In genomic region chr14:74064883-74065282, GRCh38 we compare ENCODE assay signal across 17 cellular contexts. TPM values are rescaled to one million over a fixed set of nuclear protein-coding genes. Genes with fewer than 3 reads are reported as not detected.
DNase-seq lines count a peak whose midpoint lies in the region; ATAC-seq and TF ChIP-seq lines count a peak whose summit lies in the region.
"Had no signal": no experiment of that assay in that cellular context is flagged by ENCODE, and none has a peak within 500 bp of the region (broad histone marks: within the 10 kb centered on the region; RNA-seq: fewer than 3 reads in every experiment).

No MANE protein-coding gene starts in this region.

- H3K27me3 Mint-ChIP-seq in endodermal cell (ENCODE audit: insufficient read depth), result no peaks in the 10 kb centered on the region
- H3K27me3 Mint-ChIP-seq: CD4-positive, alpha-beta T cell had no signal

- H3K9ac ChIP-seq in GM23248 (no peak overlapping the region), endodermal cell (ENCODE audit: extremely low read depth, low read length, poor library complexity, severe bottlenecking) (no peak overlapping the region), skeletal muscle satellite cell (ENCODE audit: low read depth, low read length) (no peak overlapping the region)
- H3K9ac ChIP-seq: KMS-11 had no signal

- H3K9me3 Mint-ChIP-seq in endodermal cell, result no peaks in the 10 kb centered on the region
- H3K9me3 Mint-ChIP-seq: CD4-positive, alpha-beta T cell; HFFc6 had no signal

- peaks cover 60% of the 10 kb centered on the region for H3K36me3 Mint-ChIP-seq in endodermal cell (ENCODE audit: low read depth)

- H3F3A ChIP-seq in GM23248 (ENCODE audit: insufficient read depth), result peaks cover 50% of the 10 kb centered on the region

- DNase-seq in GM23248 (peak; percentile 9), NCI-H226 (peak; percentile 38), endodermal cell (no peak), NCI-H510A treated with DMSO at 0.1 percent for 48 hours (lab: John Stamatoyannopoulos, UW) (no peak)
- DNase-seq: BE2C; CD4-positive, alpha-beta T cell; HFFc6; MM.1S; NCI-H187; NCI-H69; RPMI8226 had no signal

- H3K9me3 ChIP-seq in GM23248 (ENCODE audit: low read depth) (no peaks in the 10 kb centered on the region), endodermal cell (ENCODE audit: control insufficient read depth, low read length) (no peaks in the 10 kb centered on the region), skeletal muscle satellite cell (replicated peaks; ENCODE audit: low read length) (no peaks in the 10 kb centered on the region)
- H3K9me3 ChIP-seq: BE2C had no signal

- no peak for TF ChIP-seq CTCF in endodermal cell (conservative IDR thresholded peaks at IDR 0.05)

- H3K27ac ChIP-seq in GM23248, result no peak overlapping the region
- H3K27ac ChIP-seq in endodermal cell (ENCODE audit: low read depth, low read length), result no peak overlapping the region
- H3K27ac ChIP-seq: KMS-11 had no signal

- H3K36me3 ChIP-seq in GM23248 (ENCODE audit: low read depth) (0 out of 2 replicates have a peak, but pooled peaks cover 4% of the 10 kb centered on the region), endodermal cell (ENCODE audit: control insufficient read depth, insufficient read depth, low read length) (peaks cover 48% of the 10 kb centered on the region), skeletal muscle satellite cell (ENCODE audit: insufficient read depth, low read length) (peaks cover 9% of the 10 kb centered on the region)
- H3K36me3 ChIP-seq: BE2C had no signal

- no peaks in the 10 kb centered on the region for H3K27me3 ChIP-seq in GM23248 (replicated peaks; ENCODE audit: insufficient read depth)
- H3K27me3 ChIP-seq in endodermal cell (ENCODE audit: control insufficient read depth, insufficient read depth, low read length, poor library complexity, severe bottlenecking), result no peaks in the 10 kb centered on the region
- no peaks in the 10 kb centered on the region for H3K27me3 ChIP-seq in skeletal muscle satellite cell (ENCODE audit: control insufficient read depth, insufficient read depth, low read length)
- H3K27me3 ChIP-seq: BE2C had no signal

- H3K4me2 ChIP-seq in GM23248 (ENCODE audit: unreplicated experiment) (no peak overlapping the region), skeletal muscle satellite cell (ENCODE audit: low read length) (peak overlapping the region; percentile 42)
- H3K4me2 ChIP-seq: KMS-11 had no signal

- no peak overlapping the region for H2AFZ ChIP-seq in GM23248

- no peaks in the 10 kb centered on the region for H3K4me1 Mint-ChIP-seq in endodermal cell

- H3K9me2 ChIP-seq in GM23248 (ENCODE audit: insufficient read depth), result no peaks in the 10 kb centered on the region

- no peaks in the 10 kb centered on the region for H3K79me2 ChIP-seq in GM23248 (ENCODE audit: insufficient read depth)

- WGBS in GM23248 (ENCODE audit: low coverage in 1 of 2, low lambda C conversion rate in 2 of 2, missing lambda C conversion rate in 2 of 2), 2 experiments, result 92 to 94% methylated on average over 3 of the region's 3 CpGs
- WGBS in endodermal cell (ENCODE audit: insufficient coverage in 1 of 2, insufficient read length in 1 of 2), 2 experiments, result 88 to 100% methylated on average over 2 to 3 of the region's 3 CpGs

- in situ Hi-C loops in GM23248 (cut with MboI), result no loop called here

- H4K20me1 ChIP-seq in GM23248 (ENCODE audit: insufficient read depth), result no peaks in the 10 kb centered on the region

- H3K4me1 ChIP-seq in GM23248 (ENCODE audit: insufficient read depth), result peaks cover 35% of the 10 kb centered on the region
- H3K4me1 ChIP-seq in endodermal cell (ENCODE audit: control insufficient read depth, insufficient read depth, low read length), result no peaks in the 10 kb centered on the region
- H3K4me1 ChIP-seq in skeletal muscle satellite cell (ENCODE audit: control insufficient read depth, insufficient read depth, low read length), result peaks cover 36% of the 10 kb centered on the region
- H3K4me1 ChIP-seq: BE2C had no signal

- H3K4me3 ChIP-seq in GM23248 (no peak overlapping the region), endodermal cell (ENCODE audit: low read length) (no peak overlapping the region), skeletal muscle satellite cell (ENCODE audit: low read length) (no peak overlapping the region)
- H3K4me3 ChIP-seq: GM12878 had no signal

- H3K4me3 Mint-ChIP-seq in endodermal cell, result no peak overlapping the region
- H3K4me3 Mint-ChIP-seq: CD4-positive, alpha-beta T cell; HFFc6 had no signal

- ATAC-seq in GM21825 (IDR thresholded peaks at IDR 0.05; ENCODE audit: unreplicated experiment), result no peak
- no peak for ATAC-seq in GM21381 (IDR thresholded peaks at IDR 0.05; ENCODE audit: unreplicated experiment)
- ATAC-seq: GM12878, HepG2 had no signal

- H3K27ac Mint-ChIP-seq in endodermal cell, result peak overlapping the region; percentile 74
- H3K27ac Mint-ChIP-seq: CD4-positive, alpha-beta T cell; HFFc6 had no signal

RNA-seq across cellular contexts. Expression of gene ALDH6A1, which starts 19.4 kb away (rescaled TPM):
- 13.8 and 19.9 TPM in 2 replicates for total RNA-seq in GM23248 (2014; rRNA removed; shearing (Covaris generic))
- polyA plus RNA-seq in GM23248 (2016; fragmentation: Nextera tagmentation; extraction: Ambion mirVana), result 20.8 and 21.0 TPM in 2 replicates
- 10 to 100 TPM; 62.0 to 66.2 TPM for total RNA-seq in endodermal cell
- polyA plus RNA-seq in endodermal cell (2013, experiment 1 of 2), result 23.1 TPM
- polyA plus RNA-seq in endodermal cell (2013, experiment 2 of 2), result 19.5 TPM
- total RNA-seq in skeletal muscle satellite cell (2012; rRNA removed), result 10.0 and 10.1 TPM in 2 replicates

RNA-seq across cellular contexts. Expression of gene LIN52, which starts 19.9 kb away (rescaled TPM):
- total RNA-seq in GM23248 (2014; rRNA removed; shearing (Covaris generic)), result 6.7 and 8.0 TPM in 2 replicates
- 8.7 and 8.8 TPM in 2 replicates for polyA plus RNA-seq in GM23248 (2016; fragmentation: Nextera tagmentation; extraction: Ambion mirVana)
- 10 to 100 TPM; 16.4 to 19.0 TPM for total RNA-seq in endodermal cell
- 16.1 TPM for polyA plus RNA-seq in endodermal cell (2013, experiment 1 of 2)
- polyA plus RNA-seq in endodermal cell (2013, experiment 2 of 2), result 14.9 TPM
- 2.6 and 6.1 TPM in 2 replicates for total RNA-seq in skeletal muscle satellite cell (2012; rRNA removed)

RNA-seq across cellular contexts. Expression of gene BBOF1, which starts 45.7 kb away (rescaled TPM):
- total RNA-seq in GM23248 (2014; rRNA removed; shearing (Covaris generic)), result 3.5 and 18.2 TPM in 2 replicates
- 5.4 and 6.4 TPM in 2 replicates for polyA plus RNA-seq in GM23248 (2016; fragmentation: Nextera tagmentation; extraction: Ambion mirVana)
- 1 to 10 TPM; 2.6 to 2.9 TPM for total RNA-seq in endodermal cell
- polyA plus RNA-seq in endodermal cell (2013, experiment 1 of 2), result 3.4 TPM
- 2.8 TPM for polyA plus RNA-seq in endodermal cell (2013, experiment 2 of 2)
- 4.1 and 9.8 TPM in 2 replicates for total RNA-seq in skeletal muscle satellite cell (2012; rRNA removed)

RNA-seq across cellular contexts. Expression of gene ENTPD5, which starts 45.8 kb away (rescaled TPM):
- 6.6 and 11.5 TPM in 2 replicates for total RNA-seq in GM23248 (2014; rRNA removed; shearing (Covaris generic))
- polyA plus RNA-seq in GM23248 (2016; fragmentation: Nextera tagmentation; extraction: Ambion mirVana), result 10.4 and 12.5 TPM in 2 replicates
- 10 to 100 TPM; 15.6 to 16.5 TPM for total RNA-seq in endodermal cell
- polyA plus RNA-seq in endodermal cell (2013, experiment 1 of 2), result 10.0 TPM
- 9.2 TPM for polyA plus RNA-seq in endodermal cell (2013, experiment 2 of 2)
- 10.1 and 13.5 TPM in 2 replicates for total RNA-seq in skeletal muscle satellite cell (2012; rRNA removed)

Comparison
In these comparisons a context has a peak if more than half of its experiments do, and no peak if none do; other contexts are left out.
1. DNase-seq: peak in GM23248 (single experiment) and NCI-H226 (single experiment); none in endodermal cell (single experiment) and NCI-H510A treated with DMSO at 0.1 percent for 48 hours (single experiment).